In genomic region chr11:98625526-98625925, GRCh38 we compare ENCODE assay signal across 26 cellular contexts.
"Had no signal": no experiment of that assay in that cellular context is flagged by ENCODE, and none has a peak within 500 bp of the region (broad histone marks: within the 10 kb centered on the region; RNA-seq: fewer than 3 reads in every experiment).

No MANE protein-coding gene starts in this region.

- H3K27me3 Mint-ChIP-seq: activated CD4-positive, alpha-beta memory T cell treated with anti-CD3 and anti-CD28 coated beads, Interleukin-2, amount 10 ng/mL, durations not matched to agents 7 days and 5 days; activated CD4-positive, alpha-beta T cell treated with anti-CD3 and anti-CD28 coated beads, Interleukin-2, amount 10 ng/mL, durations not matched to agents 7 days and 5 days; activated naive CD4-positive, alpha-beta T cell treated with anti-CD3 and anti-CD28 coated beads, Interleukin-2, amount 10 ng/mL, durations not matched to agents 7 days and 5 days; activated naive CD8-positive, alpha-beta T cell treated with anti-CD3 and anti-CD28 coated beads, Interleukin-2, amount 10 ng/mL, durations not matched to agents 7 days and 5 days; activated T-cell treated with anti-CD3 and anti-CD28 coated beads, Interleukin-2, amount 50 U/mL, for 24 hours had no signal

- H3K36me3 Mint-ChIP-seq: activated naive CD4-positive, alpha-beta T cell treated with anti-CD3 and anti-CD28 coated beads, Interleukin-2, amount 10 ng/mL, durations not matched to agents 7 days and 5 days; activated naive CD8-positive, alpha-beta T cell treated with anti-CD3 and anti-CD28 coated beads, Interleukin-2, amount 10 ng/mL, durations not matched to agents 7 days and 5 days; brain had no signal

- H3K4me1 ChIP-seq: ascending aorta, breast epithelium, colonic mucosa had no signal

- H3K9me3 ChIP-seq: ascending aorta had no signal

- H3K4me3 Mint-ChIP-seq: activated CD4-positive, alpha-beta memory T cell treated with anti-CD3 and anti-CD28 coated beads, Interleukin-2, amount 10 ng/mL, durations not matched to agents 7 days and 5 days; activated CD4-positive, alpha-beta T cell treated with anti-CD3 and anti-CD28 coated beads, Interleukin-2, amount 10 ng/mL, durations not matched to agents 7 days and 5 days; activated naive CD4-positive, alpha-beta T cell treated with anti-CD3 and anti-CD28 coated beads, Interleukin-2, amount 10 ng/mL, durations not matched to agents 7 days and 5 days; activated naive CD8-positive, alpha-beta T cell treated with anti-CD3 and anti-CD28 coated beads, Interleukin-2, amount 10 ng/mL, durations not matched to agents 7 days and 5 days; activated T-cell treated with anti-CD3 and anti-CD28 coated beads, Interleukin-2, amount 50 U/mL, for 24 hours; activated T-cell treated with anti-CD3 and anti-CD28 coated beads, Interleukin-2, amount 50 U/mL, for 72 hours; brain had no signal

- DNase-seq: activated CD4-positive, alpha-beta memory T cell treated with anti-CD3 and anti-CD28 coated beads, Interleukin-2, amount 10 ng/mL, durations not matched to agents 7 days and 5 days; activated CD4-positive, alpha-beta T cell treated with anti-CD3 and anti-CD28 coated beads for 1 hour; activated CD4-positive, alpha-beta T cell treated with anti-CD3 and anti-CD28 coated beads for 4 hours; activated CD4-positive, alpha-beta T cell treated with anti-CD3 and anti-CD28 coated beads, Interleukin-2, amount 10 ng/mL, durations not matched to agents 7 days and 5 days; activated CD4-positive, alpha-beta T cell treated with anti-CD3 and anti-CD28 coated beads, Interleukin-2, amount 50 U/mL, for 4 hours; activated CD8-positive, alpha-beta memory T cell treated with anti-CD3 and anti-CD28 coated beads, Interleukin-2, amount 50 U/mL, for 48 hours; activated gamma-delta T cell; activated naive CD4-positive, alpha-beta T cell; activated naive CD4-positive, alpha-beta T cell treated with anti-CD3 and anti-CD28 coated beads, Interleukin-2, amount 10 ng/mL, durations not matched to agents 7 days and 5 days; activated naive CD8-positive, alpha-beta T cell treated with anti-CD3 and anti-CD28 coated beads, Interleukin-2, amount 10 ng/mL, durations not matched to agents 7 days and 5 days; activated T-cell treated with anti-CD3 and anti-CD28 coated beads for 4 hours; activated T-cell treated with anti-CD3 and anti-CD28 coated beads, Interleukin-2, amount 50 U/mL, for 24 hours; activated T-cell treated with anti-CD3 and anti-CD28 coated beads, Interleukin-2, amount 50 U/mL, for 72 hours; central memory CD4-positive, alpha-beta T cell; cerebellar nuclear complex; colonic mucosa; effector CD8-positive, alpha-beta T cell; foreskin fibroblast; head of caudate nucleus; T-helper 2 cell had no signal

- H3K27ac ChIP-seq: ascending aorta, breast epithelium, cardiac muscle cell, colonic mucosa, epithelial cell of prostate had no signal

- ATAC-seq: activated naive CD4-positive, alpha-beta T cell treated with anti-CD3 and anti-CD28 coated beads, Interleukin-2, amount 50 U/mL, for 72 hours; activated T-cell treated with anti-CD3 and anti-CD28 coated beads, Interleukin-2, amount 50 U/mL, for 72 hours had no signal

- H3K27ac Mint-ChIP-seq: activated CD4-positive, alpha-beta memory T cell treated with anti-CD3 and anti-CD28 coated beads, Interleukin-2, amount 10 ng/mL, durations not matched to agents 7 days and 5 days; activated CD4-positive, alpha-beta T cell treated with anti-CD3 and anti-CD28 coated beads, Interleukin-2, amount 10 ng/mL, durations not matched to agents 7 days and 5 days; activated naive CD4-positive, alpha-beta T cell treated with anti-CD3 and anti-CD28 coated beads, Interleukin-2, amount 10 ng/mL, durations not matched to agents 7 days and 5 days; activated naive CD4-positive, alpha-beta T cell treated with anti-CD3 and anti-CD28 coated beads, Interleukin-2, amount 50 U/mL, for 72 hours; activated naive CD8-positive, alpha-beta T cell treated with anti-CD3 and anti-CD28 coated beads, Interleukin-2, amount 10 ng/mL, durations not matched to agents 7 days and 5 days; activated T-cell treated with anti-CD3 and anti-CD28 coated beads, Interleukin-2, amount 50 U/mL, for 24 hours; activated T-cell treated with anti-CD3 and anti-CD28 coated beads, Interleukin-2, amount 50 U/mL, for 72 hours; brain had no signal

- H3K4me3 ChIP-seq: ascending aorta, breast epithelium, cardiac muscle cell, colonic mucosa had no signal

- H3K27me3 ChIP-seq: ascending aorta, breast epithelium, cardiac muscle cell, colonic mucosa had no signal

- H3K36me3 ChIP-seq: ascending aorta, breast epithelium, cardiac muscle cell, colonic mucosa had no signal

- H3K4me1 Mint-ChIP-seq: activated CD4-positive, alpha-beta memory T cell treated with anti-CD3 and anti-CD28 coated beads, Interleukin-2, amount 10 ng/mL, durations not matched to agents 7 days and 5 days; activated CD4-positive, alpha-beta T cell treated with anti-CD3 and anti-CD28 coated beads, Interleukin-2, amount 10 ng/mL, durations not matched to agents 7 days and 5 days; activated naive CD4-positive, alpha-beta T cell treated with anti-CD3 and anti-CD28 coated beads, Interleukin-2, amount 10 ng/mL, durations not matched to agents 7 days and 5 days; activated naive CD8-positive, alpha-beta T cell treated with anti-CD3 and anti-CD28 coated beads, Interleukin-2, amount 10 ng/mL, durations not matched to agents 7 days and 5 days had no signal
